Comparison of ENCODE assay signal across 1 cellular context in genomic region chr1:59601032-59601431, GRCh38.
TF ChIP-seq lines count a peak whose summit lies in the region.

No MANE protein-coding gene starts in this region.

TF ChIP-seq in GM12878, 131 proteins besides CTCF, POLR2A, EP300 and RAD21:
- TF ChIP-seq HSF1 (IDR thresholded peaks at IDR 0.05; ENCODE audit: low read depth, low read length) (no peak), IKZF1 (conservative IDR thresholded peaks at IDR 0.05) (peak; percentile 21; the same call in 1 of the 2 replicates)
TF ChIP-seq in GM12878: peak in this region for 1.
